1 cellular context compared by ENCODE assay signal in the genomic region with DNA sequence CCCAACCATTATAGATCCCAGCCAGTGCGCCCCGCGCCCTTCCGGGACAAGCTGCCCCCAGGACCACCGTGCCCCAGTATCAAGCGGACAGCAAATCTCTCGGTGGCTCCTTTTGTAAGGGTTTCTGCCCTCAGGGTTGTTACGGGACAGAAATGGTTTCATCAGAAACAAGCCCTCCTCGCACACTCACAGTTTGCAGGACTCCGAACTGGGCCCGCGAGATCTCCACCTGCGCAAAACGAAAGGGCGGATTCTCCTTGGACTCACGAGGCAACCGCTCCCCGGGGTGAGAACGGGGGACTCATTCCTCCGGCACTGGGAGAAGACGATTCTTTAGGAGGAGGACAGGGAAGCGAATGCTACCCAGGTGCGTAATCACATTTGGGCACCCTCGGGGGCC.
A peak's percentile ranks its signal among the peaks of the same experiment; 100 is the strongest.
TF ChIP-seq lines count a peak whose summit lies in the region.

No MANE protein-coding gene starts in this region.

TF ChIP-seq in H1, 55 proteins besides CTCF, POLR2A, EP300 and RAD21:
- TF ChIP-seq, protein P1, sequence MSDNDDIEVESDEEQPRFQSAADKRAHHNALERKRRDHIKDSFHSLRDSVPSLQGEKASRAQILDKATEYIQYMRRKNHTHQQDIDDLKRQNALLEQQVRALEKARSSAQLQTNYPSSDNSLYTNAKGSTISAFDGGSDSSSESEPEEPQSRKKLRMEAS (IDR thresholded peaks at IDR 0.05) = peak; percentile 29; the same call in 1 of the 2 replicates
- TF ChIP-seq, protein P2, sequence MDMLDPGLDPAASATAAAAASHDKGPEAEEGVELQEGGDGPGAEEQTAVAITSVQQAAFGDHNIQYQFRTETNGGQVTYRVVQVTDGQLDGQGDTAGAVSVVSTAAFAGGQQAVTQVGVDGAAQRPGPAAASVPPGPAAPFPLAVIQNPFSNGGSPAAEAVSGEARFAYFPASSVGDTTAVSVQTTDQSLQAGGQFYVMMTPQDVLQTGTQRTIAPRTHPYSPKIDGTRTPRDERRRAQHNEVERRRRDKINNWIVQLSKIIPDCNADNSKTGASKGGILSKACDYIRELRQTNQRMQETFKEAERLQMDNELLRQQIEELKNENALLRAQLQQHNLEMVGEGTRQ (IDR thresholded peaks at IDR 0.05; ENCODE audit: low read length) = no peak
